Comparison of ENCODE assay signal across 12 cellular contexts in the genomic region with DNA sequence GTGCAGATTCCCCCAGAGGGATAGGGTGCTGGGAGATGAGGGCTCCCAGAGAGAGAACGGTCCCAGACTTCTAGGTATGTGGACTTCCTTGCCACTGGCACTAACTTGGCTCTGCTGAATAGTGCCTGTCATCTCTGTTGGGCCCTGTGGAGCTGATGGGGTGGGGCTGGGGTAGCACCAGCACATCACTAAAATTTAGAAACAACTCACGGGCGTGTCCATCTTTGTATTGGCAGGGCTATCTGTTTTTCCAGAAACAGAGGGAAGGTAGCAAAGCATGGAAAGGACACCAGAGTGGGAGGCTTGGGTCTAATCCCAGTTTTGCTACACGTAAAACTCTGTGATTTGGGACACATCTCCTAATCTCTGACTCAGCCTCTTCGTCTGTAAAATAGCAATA. TPM values are rescaled to one million over a fixed set of nuclear protein-coding genes. Genes with fewer than 3 reads are reported as not detected.
A peak's percentile ranks its signal among the peaks of the same experiment; 100 is the strongest.
DNase-seq lines count a peak whose midpoint lies in the region; ATAC-seq and TF ChIP-seq lines count a peak whose summit lies in the region.
"Had no signal": no experiment of that assay in that cellular context is flagged by ENCODE, and none has a peak within 500 bp of the region (broad histone marks: within the 10 kb centered on the region; RNA-seq: fewer than 3 reads in every experiment).

No MANE protein-coding gene starts in this region.

- no peaks in the 10 kb centered on the region for H3K9me3 Mint-ChIP-seq in activated CD4-positive, alpha-beta T cell treated with anti-CD3 and anti-CD28 coated beads, Interleukin-2, amount 10 ng/mL, durations not matched to agents 7 days and 5 days
- H3K9me3 Mint-ChIP-seq: CD4-positive, alpha-beta T cell had no signal

- no peak overlapping the region for H3K4me3 Mint-ChIP-seq in activated CD4-positive, alpha-beta T cell treated with anti-CD3 and anti-CD28 coated beads, Interleukin-2, amount 10 ng/mL, durations not matched to agents 7 days and 5 days
- H3K4me3 Mint-ChIP-seq: CD4-positive, alpha-beta T cell had no signal

- TF ChIP-seq POLR2A in IMR-90 (IDR thresholded peaks at IDR 0.05; ENCODE audit: low read depth, low read length) (no peak), esophagus muscularis mucosa (IDR thresholded peaks at IDR 0.05; ENCODE audit: low read depth) (no peak), prostate gland (IDR thresholded peaks at IDR 0.05) (no peak)

- H3K9ac ChIP-seq in IMR-90 (ENCODE audit: low read depth, low read length), result no peak overlapping the region

- peaks cover 6% of the 10 kb centered on the region for H3K36me3 Mint-ChIP-seq in activated CD4-positive, alpha-beta T cell treated with anti-CD3 and anti-CD28 coated beads, Interleukin-2, amount 10 ng/mL, durations not matched to agents 7 days and 5 days (ENCODE audit: low read depth)

- H3K27ac ChIP-seq in IMR-90 (ENCODE audit: insufficient read depth, low read length) (no peak overlapping the region), esophagus muscularis mucosa (replicated peaks in 1 of 4) (peak overlapping the region; percentile 70 to 79 (median 74)), prostate gland (peak overlapping the region; percentile 27 to 56)

- no peak for TF ChIP-seq CTCF in GM06990 (IDR thresholded peaks at IDR 0.05; ENCODE audit: insufficient read depth, low read length, poor library complexity, severe bottlenecking)
- TF ChIP-seq CTCF in IMR-90 (conservative IDR thresholded peaks at IDR 0.05; ENCODE audit: low read depth, low read length), result no peak
- no peak for TF ChIP-seq CTCF in esophagus muscularis mucosa (IDR thresholded peaks at IDR 0.05)
- no peak for TF ChIP-seq CTCF in prostate gland (IDR thresholded peaks at IDR 0.05)

- H3K4ac ChIP-seq in IMR-90 (ENCODE audit: low read depth, low read length), result peak overlapping the region; percentile 21

- no peak overlapping the region; the same call in 1 of the 2 replicates for H2BK20ac ChIP-seq in IMR-90 (ENCODE audit: low read depth, low read length)

- H3K14ac ChIP-seq in IMR-90 (replicated peaks; ENCODE audit: low read depth, low read length), result peak overlapping the region; percentile 18; the same call in 1 of the 2 replicates

- H4K20me1 ChIP-seq in IMR-90 (ENCODE audit: insufficient read depth, low read length), result peaks cover 42% of the 10 kb centered on the region; the same call in 1 of the 2 replicates

- H3K9me3 ChIP-seq in IMR-90 (ENCODE audit: control insufficient read depth, insufficient read depth, low read length) (no peaks in the 10 kb centered on the region), esophagus muscularis mucosa (no peaks in the 10 kb centered on the region), prostate gland (no peaks in the 10 kb centered on the region)
- H3K9me3 ChIP-seq: adrenal gland had no signal

- H2AK9ac ChIP-seq in IMR-90 (replicated peaks; ENCODE audit: low read depth, low read length, poor library complexity), result peak overlapping the region; percentile 35

- H3K9me1 ChIP-seq in IMR-90 (ENCODE audit: insufficient read depth, low read length), result peaks cover 27% of the 10 kb centered on the region

- in situ Hi-C loops in IMR-90 (cut with MboI; ENCODE audit: low sequenced_read_pairs), result no loop called here

- H3K56ac ChIP-seq in IMR-90 (ENCODE audit: extremely low read depth, insufficient read depth, low read length), result no peak overlapping the region

- no peak overlapping the region for H3K4me2 ChIP-seq in IMR-90 (ENCODE audit: low read depth, low read length)

- H2BK5ac ChIP-seq in IMR-90 (ENCODE audit: low read depth, low read length, poor library complexity, severe bottlenecking), result peak overlapping the region; percentile 2

- H3K79me1 ChIP-seq in IMR-90 (ENCODE audit: low read depth in 1 of 2, low read length in 2 of 2), result peaks cover 26 to 73% of the 10 kb centered on the region in 2 experiments

- H3K4me1 ChIP-seq in IMR-90 (ENCODE audit: control insufficient read depth, insufficient read depth, low read length) (peaks cover 11% of the 10 kb centered on the region), esophagus muscularis mucosa (peaks cover 44 to 72% (median 67%) of the 10 kb centered on the region in 4 donors), prostate gland (replicated peaks) (no peaks in the 10 kb centered on the region)

- CTCF ChIA-PET in IMR-90 (lab: Yijun Ruan, JAX), result interaction anchor here (0.6 to 1.7 kb wide), 3 partner anchors 19 to 59 kb away, joined by 3 to 6 read pairs (median 5); no protein-coding TSS in a partner anchor
- CTCF ChIA-PET in activated CD4-positive, alpha-beta T cell treated with anti-CD3 and anti-CD28 coated beads, Interleukin-2, amount 10 ng/mL, durations not matched to agents 7 days and 5 days (lab: Charles Lee), result interaction anchor here (1.0 to 1.9 kb wide), 2 partner anchors 59 to 173 kb away, joined by 3 to 6 read pairs; no protein-coding TSS in a partner anchor

- H2BK120ac ChIP-seq in IMR-90 (ENCODE audit: low read depth, low read length), result no peak overlapping the region; the same call in 1 of the 2 replicates

- WGBS in IMR-90 (ENCODE audit: extremely low coverage in 2 of 2, insufficient read length in 1 of 2), 2 experiments, result no CpG with 5 or more reads among the region's 5 CpGs
- WGBS in esophagus muscularis mucosa, result 29% methylated on average over 5 of the region's 5 CpGs
- WGBS in prostate gland, result 38% methylated on average over 5 of the region's 5 CpGs

- no peaks in the 10 kb centered on the region for H3K4me1 Mint-ChIP-seq in activated CD4-positive, alpha-beta T cell treated with anti-CD3 and anti-CD28 coated beads, Interleukin-2, amount 10 ng/mL, durations not matched to agents 7 days and 5 days

- H4K5ac ChIP-seq in IMR-90 (ENCODE audit: low read depth, low read length), result no peak overlapping the region

- H4K8ac ChIP-seq in IMR-90 (ENCODE audit: low read depth in 2 of 2, low read length in 2 of 2), result no peak overlapping the region

- dilution Hi-C loops in IMR-90 (cut with HindIII; ENCODE audit: low sequenced_read_pairs, unreplicated experiment), result no loop called here

- DNase-seq in GM06990 (ENCODE audit: extremely low read depth, insufficient read length), result no peak
- no peak for DNase-seq in IMR-90
- no peak for DNase-seq in esophagus muscularis mucosa (ENCODE audit: extremely low spot score)
- DNase-seq in prostate gland (ENCODE audit: low spot score), result no peak
- no peak for DNase-seq in medulla oblongata (ENCODE audit: extremely low spot score)
- no peak for DNase-seq in SIG-M5 treated with dmso at 0.1 percent for 504 hours (lab: John Stamatoyannopoulos, UW; ENCODE audit: unreplicated experiment)
- no peak for DNase-seq in NCI-H2107 treated with DMSO at 0.1 percent for 48 hours (lab: John Stamatoyannopoulos, UW; ENCODE audit: unreplicated experiment)
- no peak for DNase-seq in activated CD4-positive, alpha-beta T cell treated with anti-CD3 and anti-CD28 coated beads, Interleukin-2, amount 10 ng/mL, durations not matched to agents 7 days and 5 days
- DNase-seq: CD4-positive, alpha-beta T cell; NCI-H2171; stimulated activated naive CD8-positive, alpha-beta T cell treated with anti-CD3 and anti-CD28 coated beads, Interleukin-15, Interleukin-2, amounts not matched to agents 100 U/mL and 50 U/mL, for 24 hours had no signal

- peak overlapping the region; percentile 41; the same call in 1 of the 2 replicates for H2AK5ac ChIP-seq in IMR-90 (ENCODE audit: low read depth, low read length)

- peak overlapping the region; percentile 6 for H3K4me3 ChIP-seq in GM06990 (replicated peaks; ENCODE audit: low read depth, low read length)
- H3K4me3 ChIP-seq in IMR-90 (ENCODE audit: insufficient read depth, low read depth, low read length), result no peak overlapping the region
- H3K4me3 ChIP-seq in esophagus muscularis mucosa, result no peak overlapping the region
- no peak overlapping the region for H3K4me3 ChIP-seq in prostate gland
- H3K4me3 ChIP-seq: adrenal gland had no signal

- no peak overlapping the region for H3K18ac ChIP-seq in IMR-90 (ENCODE audit: low read depth, low read length)

- no TSS peak for BruUV-seq in IMR-90 (replicated peaks; lab: Mats Ljungman, UMichigan)

- intact Hi-C loops in IMR-90 (cut with micrococcal nuclease), result no loop called here
- intact Hi-C loops in esophagus muscularis mucosa (cut with DNase I), result no loop called here
- intact Hi-C loops in prostate gland (cut with DNase I), result no loop called here

- no peaks in the 10 kb centered on the region for H3K27me3 ChIP-seq in GM06990 (replicated peaks; ENCODE audit: control insufficient read depth, insufficient read depth, low read length)
- H3K27me3 ChIP-seq in IMR-90 (ENCODE audit: control insufficient read depth, insufficient read depth, low read length), result no peaks in the 10 kb centered on the region
- no peaks in the 10 kb centered on the region for H3K27me3 ChIP-seq in esophagus muscularis mucosa
- H3K27me3 ChIP-seq in prostate gland (replicated peaks; ENCODE audit: insufficient read depth), result no peaks in the 10 kb centered on the region
- H3K27me3 ChIP-seq: adrenal gland had no signal

- H3K27me3 Mint-ChIP-seq in activated CD4-positive, alpha-beta T cell treated with anti-CD3 and anti-CD28 coated beads, Interleukin-2, amount 10 ng/mL, durations not matched to agents 7 days and 5 days, result no peaks in the 10 kb centered on the region
- H3K27me3 Mint-ChIP-seq: CD4-positive, alpha-beta T cell had no signal

- peak; percentile 34 for ATAC-seq in IMR-90 (ENCODE audit: low read depth)

- POLR2A ChIA-PET in IMR-90 (lab: Charles Lee; ENCODE audit: unreplicated experiment), result no interaction called here
- POLR2A ChIA-PET in activated CD4-positive, alpha-beta T cell treated with anti-CD3 and anti-CD28 coated beads, Interleukin-2, amount 10 ng/mL, durations not matched to agents 7 days and 5 days (lab: Charles Lee), result no interaction called here

- H3K27ac Mint-ChIP-seq in activated CD4-positive, alpha-beta T cell treated with anti-CD3 and anti-CD28 coated beads, Interleukin-2, amount 10 ng/mL, durations not matched to agents 7 days and 5 days, result no peak overlapping the region
- H3K27ac Mint-ChIP-seq: CD4-positive, alpha-beta T cell had no signal

- TF ChIP-seq RAD21 in IMR-90 (IDR thresholded peaks at IDR 0.05; ENCODE audit: low read length), result no peak

- no peak for TF ChIP-seq EP300 in esophagus muscularis mucosa (IDR thresholded peaks at IDR 0.05)

- H4K91ac ChIP-seq in IMR-90 (ENCODE audit: insufficient read depth, low read depth, low read length), result no peak overlapping the region

- H3K36me3 ChIP-seq in GM06990 (ENCODE audit: control insufficient read depth, insufficient read depth, low read length), result peaks cover 3% of the 10 kb centered on the region; the same call in 1 of the 2 replicates
- peaks cover 2% of the 10 kb centered on the region; the same call in 1 of the 2 replicates for H3K36me3 ChIP-seq in IMR-90 (ENCODE audit: control insufficient read depth, insufficient read depth, low read length)
- H3K36me3 ChIP-seq in esophagus muscularis mucosa, result peaks cover 4 to 19% (median 10%) of the 10 kb centered on the region in 4 donors
- H3K36me3 ChIP-seq in prostate gland, result no peaks in the 10 kb centered on the region
- H3K36me3 ChIP-seq: adrenal gland had no signal

- peak overlapping the region; percentile 19; the same call in 1 of the 2 replicates for H3K23ac ChIP-seq in IMR-90 (ENCODE audit: low read depth, low read length)

- H2BK15ac ChIP-seq in IMR-90 (ENCODE audit: low read depth, low read length), result no peak overlapping the region

- no peak overlapping the region for H2AFZ ChIP-seq in IMR-90 (replicated peaks; ENCODE audit: low read length, poor library complexity)

RNA-seq across cellular contexts. Expression of gene SWAP70, which starts 25.8 kb away (rescaled TPM):
- total RNA-seq in IMR-90 (2012; rRNA removed) (19.9 and 28.9 TPM in 2 replicates), esophagus muscularis mucosa (10 to 100 TPM; 37.8 to 54.9 (median 46.5) TPM), prostate gland (10 to 100 TPM; 20.8 to 25.2 TPM)
- 12.6 and 15.5 TPM in 2 replicates for polyA plus RNA-seq in IMR-90 (2012; rRNA removed)
- 4.8 and 7.0 TPM in 2 replicates for polyA plus RNA-seq in IMR-90 (2012; cell fraction: cytosol; rRNA removed)
- polyA plus RNA-seq in IMR-90 (2012; cell fraction: nucleus; rRNA removed; ENCODE audit: low replicate concordance), result 2.0 and 11.4 TPM in 2 replicates
- 10 to 100 TPM in 1 of 2 experiments, 1 to 10 TPM in 1; 9.0 to 10.3 TPM for total RNA-seq in activated CD4-positive, alpha-beta T cell treated with anti-CD3 and anti-CD28 coated beads, Interleukin-2, amount 10 ng/mL, durations not matched to agents 7 days and 5 days
